ENCODE assay signal across 16 cellular contexts in the genomic region with DNA sequence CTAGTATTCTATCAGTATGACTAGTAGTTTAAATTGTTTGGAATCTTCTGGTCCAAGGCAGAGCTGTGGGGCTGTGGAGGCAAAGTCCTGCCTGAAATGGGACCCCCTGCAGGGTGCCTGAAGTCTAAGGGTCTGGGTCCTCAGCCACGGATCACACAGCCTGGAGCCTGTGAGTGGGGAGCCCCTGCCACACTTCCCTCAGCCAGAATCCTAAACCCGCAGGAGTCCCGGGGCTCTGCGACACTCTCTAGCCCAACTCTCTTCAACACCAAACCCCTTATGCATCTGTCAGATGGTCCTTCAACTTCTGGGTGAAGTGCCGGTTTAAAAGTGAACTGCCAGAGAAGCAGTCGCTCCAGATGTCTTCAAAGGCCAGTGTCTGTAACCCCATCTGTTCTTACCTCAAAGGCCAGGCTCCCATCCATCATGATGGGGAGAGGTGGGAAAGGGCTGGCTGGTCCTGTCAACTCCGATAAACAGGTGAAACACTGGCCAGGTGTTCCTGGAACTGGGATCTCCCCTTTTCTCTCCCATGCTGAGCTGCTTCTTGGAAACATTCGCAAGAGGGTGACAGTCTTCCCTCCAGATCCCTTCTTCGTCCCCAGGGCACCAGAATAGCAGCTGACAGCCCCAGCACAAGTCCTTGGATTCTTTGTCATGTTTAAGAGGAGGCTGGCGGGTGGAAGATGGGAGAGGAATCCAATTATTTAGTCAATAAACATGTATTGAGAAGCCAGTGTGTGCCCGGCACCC. TPM values are rescaled to one million over a fixed set of nuclear protein-coding genes. Genes with fewer than 3 reads are reported as not detected.
DNase-seq lines count a peak whose midpoint lies in the region; ATAC-seq lines count a peak whose summit lies in the region.
"Had no signal": no experiment of that assay in that cellular context is flagged by ENCODE, and none has a peak within 500 bp of the region (broad histone marks: within the 10 kb centered on the region; RNA-seq: fewer than 3 reads in every experiment).

No MANE protein-coding gene starts in this region.

- H3K4me1 ChIP-seq in CD4-positive, CD25-positive, alpha-beta regulatory T cell (ENCODE audit: control insufficient read depth, insufficient read depth, low read length, poor library complexity, severe bottlenecking): peaks cover 38% of the 10 kb centered on the region
- peaks cover 11% of the 10 kb centered on the region for H3K4me1 ChIP-seq in iPS-15b (ENCODE audit: control insufficient read depth, insufficient read depth, low read length)

- peaks cover 0 to 4% (median 1%) of the 10 kb centered on the region in 7 donors for H3K9me3 Mint-ChIP-seq in CD4-positive, CD25-positive, alpha-beta regulatory T cell
- H3K9me3 Mint-ChIP-seq: nephron had no signal

- ATAC-seq in CD4-positive, CD25-positive, alpha-beta regulatory T cell (ENCODE audit: low read depth in 2 of 2): no peak
- no peak for ATAC-seq in GM18861 (IDR thresholded peaks at IDR 0.05; ENCODE audit: unreplicated experiment)
- ATAC-seq: Panc1 had no signal

- H3K27ac Mint-ChIP-seq in CD4-positive, CD25-positive, alpha-beta regulatory T cell: peak overlapping the region; percentile 13 to 91 (median 89)

- DNase-seq in CD4-positive, CD25-positive, alpha-beta regulatory T cell: no peak
- peak; percentile 77 for DNase-seq in DMS 273 (lab: John Stamatoyannopoulos, UW; ENCODE audit: unreplicated experiment)
- peak; percentile 37 for DNase-seq in NCI-H69 (lab: John Stamatoyannopoulos, UW)
- no peak for DNase-seq in GF-D8 (lab: John Stamatoyannopoulos, UW)
- DNase-seq in NCI-H748 (lab: John Stamatoyannopoulos, UW; ENCODE audit: unreplicated experiment): no peak
- DNase-seq: GM23248, NCI-H1105 treated with DMSO at 0.1 percent for 48 hours, SW 1271 had no signal

- H3K36me3 Mint-ChIP-seq in CD4-positive, CD25-positive, alpha-beta regulatory T cell: no peaks in the 10 kb centered on the region

- no peaks in the 10 kb centered on the region for H3K9me3 ChIP-seq in CD4-positive, CD25-positive, alpha-beta regulatory T cell (ENCODE audit: control insufficient read depth in 2 of 2, low read length in 2 of 2)
- H3K9me3 ChIP-seq in iPS-15b (ENCODE audit: control insufficient read depth, insufficient read depth, low read length): no peaks in the 10 kb centered on the region
- H3K9me3 ChIP-seq: tibial artery had no signal

- H3K4me3 Mint-ChIP-seq in CD4-positive, CD25-positive, alpha-beta regulatory T cell: peak overlapping the region; percentile 23 to 90 (median 78)

- H3K27me3 Mint-ChIP-seq in CD4-positive, CD25-positive, alpha-beta regulatory T cell: no peaks in the 10 kb centered on the region

- H3K4me1 Mint-ChIP-seq in CD4-positive, CD25-positive, alpha-beta regulatory T cell: peaks cover 30 to 50% (median 39%) of the 10 kb centered on the region in 4 donors

- no peak overlapping the region for H3K4me3 ChIP-seq in CD4-positive, CD25-positive, alpha-beta regulatory T cell (ENCODE audit: low read depth, low read length)
- no peak overlapping the region for H3K4me3 ChIP-seq in iPS-15b (ENCODE audit: low read depth, low read length)
- H3K4me3 ChIP-seq: GM23248, tibial artery had no signal

- no peaks in the 10 kb centered on the region for H3K27me3 ChIP-seq in CD4-positive, CD25-positive, alpha-beta regulatory T cell (ENCODE audit: control insufficient read depth, insufficient read depth, low read length)
- peaks cover 5% of the 10 kb centered on the region for H3K27me3 ChIP-seq in iPS-15b (ENCODE audit: control insufficient read depth, insufficient read depth, low read length)

- H3K9ac ChIP-seq in iPS-15b (ENCODE audit: low read depth, low read length): peak overlapping the region; percentile 1
- H3K9ac ChIP-seq: GM23248 had no signal

- H3K36me3 ChIP-seq in CD4-positive, CD25-positive, alpha-beta regulatory T cell (ENCODE audit: control insufficient read depth, insufficient read depth, low read length): no peaks in the 10 kb centered on the region
- H3K36me3 ChIP-seq in iPS-15b (ENCODE audit: control insufficient read depth, insufficient read depth, low read length): no peaks in the 10 kb centered on the region
- H3K36me3 ChIP-seq: tibial artery had no signal

- H3K27ac ChIP-seq in CD4-positive, CD25-positive, alpha-beta regulatory T cell (ENCODE audit: insufficient read depth, low read length, poor library complexity, severe bottlenecking): no peak overlapping the region
- H3K27ac ChIP-seq: C4-2B, GM23248, tibial artery had no signal

RNA-seq across cellular contexts. Expression of a gene that starts 45.6 kb away (rescaled TPM):
- total RNA-seq in CD4-positive, CD25-positive, alpha-beta regulatory T cell: not detected
- polyA plus RNA-seq in CD4-positive, CD25-positive, alpha-beta regulatory T cell: not detected
- total RNA-seq: activated T-helper 1 cell treated with anti-CD3 and anti-CD28 coated beads, Interleukin-12 subunit alpha, Interleukin-12 subunit beta, Interleukin-2, Interleukin-4 antibody, amounts not matched to agents 30 ng/mL and 10 ng/mL and 1 ng/mL, durations not matched to agents 14 hours and 24 hours and 36 hours; dermis blood vessel endothelial cell; GM23248 had no signal
- polyA plus RNA-seq: GM23248 had no signal

Comparison
In these comparisons a context has a peak if more than half of its experiments do, and no peak if none do; other contexts are left out.
1. DNase-seq: peak in DMS 273 (single experiment) and NCI-H69 (single experiment); none in CD4-positive, CD25-positive, alpha-beta regulatory T cell (0 of 3), GF-D8 (single experiment) and NCI-H748 (single experiment).